7 cellular contexts compared by ENCODE assay signal in genomic region chr9:125195576-125195975, GRCh38. TPM values are rescaled to one million over a fixed set of nuclear protein-coding genes. Genes with fewer than 3 reads are reported as not detected.
DNase-seq lines count a peak whose midpoint lies in the region; TF ChIP-seq lines count a peak whose summit lies in the region.
"Not testable (repeated sequence)": the region's sequence is repeated elsewhere in the genome, so short reads cannot be mapped to it uniquely, and the experiment has no call there.

No MANE protein-coding gene starts in this region.

- peak overlapping the region in 7 of 8 donors; percentile 61 to 100 (median 92) for H3K27ac Mint-ChIP-seq in CD8-positive, alpha-beta memory T cell
- H3K27ac Mint-ChIP-seq in activated CD4-positive, alpha-beta memory T cell treated with anti-CD3 and anti-CD28 coated beads for 36 hours = peak overlapping the region; percentile 86
- peak overlapping the region; percentile 28 for H3K27ac Mint-ChIP-seq in activated naive CD4-positive, alpha-beta T cell treated with anti-CD3 and anti-CD28 coated beads, Interleukin-2, amount 10 ng/mL, durations not matched to agents 7 days and 5 days

- H3K9me3 ChIP-seq in BLaER1 treated with 17β-estradiol and CSF1 and Interleukin-3, amounts not matched to agents 10 nM and 100 nM (replicated peaks in 1 of 11); CD8-positive, alpha-beta memory T cell (ENCODE audit: low read length); NT2/D1 (ENCODE audit: insufficient read depth, low read length); effector memory CD4-positive, alpha-beta T cell (ENCODE audit: control insufficient read depth, low read length); neutrophil: not testable (repeated sequence)

- not testable (repeated sequence) for H3K36me3 ChIP-seq in BLaER1 treated with 17β-estradiol and CSF1 and Interleukin-3, amounts not matched to agents 10 nM and 100 nM; CD8-positive, alpha-beta memory T cell (ENCODE audit: insufficient read depth, low read length); NT2/D1 (ENCODE audit: insufficient read depth, insufficient read length, low read length); effector memory CD4-positive, alpha-beta T cell (ENCODE audit: control insufficient read depth, insufficient read depth, low read length); neutrophil

- DNase-seq in CD8-positive, alpha-beta memory T cell; NT2/D1 (ENCODE audit: low read depth, low spot score); activated CD4-positive, alpha-beta memory T cell treated with anti-CD3 and anti-CD28 coated beads for 36 hours; activated naive CD4-positive, alpha-beta T cell treated with anti-CD3 and anti-CD28 coated beads, Interleukin-2, amount 10 ng/mL, durations not matched to agents 7 days and 5 days; effector memory CD4-positive, alpha-beta T cell: not testable (repeated sequence)

- POLR2A ChIA-PET in CD8-positive, alpha-beta memory T cell (lab: Charles Lee) = interaction anchor here (0.7 to 1.6 kb wide), 3 partner anchors 46 to 167 kb away, joined by 3 to 21 read pairs (median 12); partner anchors contain the start of gene HSPA5
- POLR2A ChIA-PET in activated CD4-positive, alpha-beta memory T cell treated with anti-CD3 and anti-CD28 coated beads for 36 hours (lab: Charles Lee) = interaction anchor here (1.8 kb wide), 1 partner anchor 46 kb away, joined by 5 read pairs; the partner anchor contains the start of gene HSPA5

- not testable (repeated sequence) for H3K9ac ChIP-seq in BLaER1 treated with 17β-estradiol and CSF1 and Interleukin-3, amounts not matched to agents 10 nM and 100 nM
- H3K9ac ChIP-seq in NT2/D1 (ENCODE audit: insufficient read length, low read depth) = peak overlapping the region; percentile 21

- intact Hi-C loops in activated CD4-positive, alpha-beta memory T cell treated with anti-CD3 and anti-CD28 coated beads for 36 hours (cut with micrococcal nuclease) = not testable (repeated sequence)

- H3K4me3 ChIP-seq in BLaER1 treated with 17β-estradiol and CSF1 and Interleukin-3, amounts not matched to agents 10 nM and 100 nM; NT2/D1 (ENCODE audit: insufficient read length, low read depth); effector memory CD4-positive, alpha-beta T cell (ENCODE audit: insufficient read depth, low read depth, low read length, poor library complexity, severe bottlenecking); neutrophil (ENCODE audit: low read depth in 1 of 2, low read length in 1 of 2): not testable (repeated sequence)
- H3K4me3 ChIP-seq in CD8-positive, alpha-beta memory T cell (ENCODE audit: low read length) = peak overlapping the region; percentile 52

- H4K20me1 ChIP-seq in BLaER1 treated with 17β-estradiol and CSF1 and Interleukin-3, amounts not matched to agents 10 nM and 100 nM = not testable (repeated sequence)

- peak overlapping the region in 9 of 11 experiments; percentile 31 to 66 (median 51); a peak in 14 of 22 replicates for H3K4me2 ChIP-seq in BLaER1 treated with 17β-estradiol and CSF1 and Interleukin-3, amounts not matched to agents 10 nM and 100 nM

- H3K4me1 ChIP-seq in BLaER1 treated with 17β-estradiol and CSF1 and Interleukin-3, amounts not matched to agents 10 nM and 100 nM = peaks cover 17 to 53% (median 33%) of the 10 kb centered on the region in 10 experiments
- peaks cover 68% of the 10 kb centered on the region for H3K4me1 ChIP-seq in CD8-positive, alpha-beta memory T cell (ENCODE audit: insufficient read depth, low read length)
- H3K4me1 ChIP-seq in NT2/D1 (ENCODE audit: insufficient read depth, insufficient read length) = not testable (repeated sequence)
- peaks cover 53% of the 10 kb centered on the region for H3K4me1 ChIP-seq in effector memory CD4-positive, alpha-beta T cell (ENCODE audit: control insufficient read depth, insufficient read depth, low read length, poor library complexity, severe bottlenecking)
- peaks cover 32 to 42% of the 10 kb centered on the region in 2 experiments for H3K4me1 ChIP-seq in neutrophil (ENCODE audit: control insufficient read depth in 1 of 2, insufficient read depth in 1 of 2, low read depth in 1 of 2, low read length in 1 of 2)

- not testable (repeated sequence) for TF ChIP-seq CTCF in neutrophil (IDR thresholded peaks at IDR 0.05)

- H3K27me3 Mint-ChIP-seq in CD8-positive, alpha-beta memory T cell; activated CD4-positive, alpha-beta memory T cell treated with anti-CD3 and anti-CD28 coated beads for 36 hours; activated naive CD4-positive, alpha-beta T cell treated with anti-CD3 and anti-CD28 coated beads, Interleukin-2, amount 10 ng/mL, durations not matched to agents 7 days and 5 days: not testable (repeated sequence)

- peak overlapping the region; percentile 67 to 89 (median 82) for H3K4me3 Mint-ChIP-seq in CD8-positive, alpha-beta memory T cell
- not testable (repeated sequence) for H3K4me3 Mint-ChIP-seq in activated CD4-positive, alpha-beta memory T cell treated with anti-CD3 and anti-CD28 coated beads for 36 hours; activated naive CD4-positive, alpha-beta T cell treated with anti-CD3 and anti-CD28 coated beads, Interleukin-2, amount 10 ng/mL, durations not matched to agents 7 days and 5 days

- CTCF ChIA-PET in CD8-positive, alpha-beta memory T cell (lab: Charles Lee) = interaction anchor here (1.0 to 1.1 kb wide), 2 partner anchors 16 to 46 kb away, joined by 3 read pairs; no protein-coding TSS in a partner anchor
- CTCF ChIA-PET in activated CD4-positive, alpha-beta memory T cell treated with anti-CD3 and anti-CD28 coated beads for 36 hours (lab: Charles Lee) = interaction anchor here (1.4 kb wide), 1 partner anchor 64 kb away, joined by 6 read pairs; no protein-coding TSS in a partner anchor
- CTCF ChIA-PET in activated naive CD4-positive, alpha-beta T cell treated with anti-CD3 and anti-CD28 coated beads, Interleukin-2, amount 10 ng/mL, durations not matched to agents 7 days and 5 days (lab: Charles Lee) = not testable (repeated sequence)

- H3K36me3 Mint-ChIP-seq in CD8-positive, alpha-beta memory T cell; activated CD4-positive, alpha-beta memory T cell treated with anti-CD3 and anti-CD28 coated beads for 36 hours; activated naive CD4-positive, alpha-beta T cell treated with anti-CD3 and anti-CD28 coated beads, Interleukin-2, amount 10 ng/mL, durations not matched to agents 7 days and 5 days: not testable (repeated sequence)

- H3K27me3 ChIP-seq in BLaER1 treated with 17β-estradiol and CSF1 and Interleukin-3, amounts not matched to agents 10 nM and 100 nM; CD8-positive, alpha-beta memory T cell (ENCODE audit: insufficient read depth, low read length, poor library complexity, severe bottlenecking); NT2/D1 (ENCODE audit: insufficient read depth, insufficient read length); effector memory CD4-positive, alpha-beta T cell (replicated peaks; ENCODE audit: control insufficient read depth, insufficient read depth, low read length, poor library complexity, severe bottlenecking); neutrophil: not testable (repeated sequence)

- H3K4me1 Mint-ChIP-seq in CD8-positive, alpha-beta memory T cell = peaks cover 50 to 69% (median 59%) of the 10 kb centered on the region in 3 donors
- H3K4me1 Mint-ChIP-seq in activated CD4-positive, alpha-beta memory T cell treated with anti-CD3 and anti-CD28 coated beads for 36 hours (ENCODE audit: low read depth) = peaks cover 56% of the 10 kb centered on the region
- peaks cover 70% of the 10 kb centered on the region for H3K4me1 Mint-ChIP-seq in activated naive CD4-positive, alpha-beta T cell treated with anti-CD3 and anti-CD28 coated beads, Interleukin-2, amount 10 ng/mL, durations not matched to agents 7 days and 5 days

- not testable (repeated sequence) for H3K9me3 Mint-ChIP-seq in CD8-positive, alpha-beta memory T cell; activated CD4-positive, alpha-beta memory T cell treated with anti-CD3 and anti-CD28 coated beads for 36 hours; activated naive CD4-positive, alpha-beta T cell treated with anti-CD3 and anti-CD28 coated beads, Interleukin-2, amount 10 ng/mL, durations not matched to agents 7 days and 5 days

- H3K27ac ChIP-seq in BLaER1 treated with 17β-estradiol and CSF1 and Interleukin-3, amounts not matched to agents 10 nM and 100 nM = peak overlapping the region in 3 of 11 experiments; percentile 2 to 45 (median 7); a peak in 4 of 22 replicates
- H3K27ac ChIP-seq in CD8-positive, alpha-beta memory T cell (ENCODE audit: low read depth, low read length) = not testable (repeated sequence)
- peak overlapping the region; percentile 48 for H3K27ac ChIP-seq in effector memory CD4-positive, alpha-beta T cell (ENCODE audit: insufficient read depth, low read length, poor library complexity, severe bottlenecking)
- H3K27ac ChIP-seq in neutrophil = peak overlapping the region; percentile 56

RNA-seq across cellular contexts. Expression of gene RABEPK, which starts 4.8 kb away (rescaled TPM):
- total RNA-seq in CD8-positive, alpha-beta memory T cell = 10 to 100 TPM; 39.6 to 40.1 TPM
- 32.6 TPM for polyA plus RNA-seq in CD8-positive, alpha-beta memory T cell
- total RNA-seq in activated CD4-positive, alpha-beta memory T cell treated with anti-CD3 and anti-CD28 coated beads for 36 hours = 10 to 100 TPM; 20.7 to 21.9 TPM

RNA-seq across cellular contexts. Expression of gene PPP6C, which starts 6.0 kb away (rescaled TPM):
- total RNA-seq in CD8-positive, alpha-beta memory T cell = 10 to 100 TPM; 48.9 to 50.5 TPM
- polyA plus RNA-seq in CD8-positive, alpha-beta memory T cell = 56.2 TPM
- total RNA-seq in activated CD4-positive, alpha-beta memory T cell treated with anti-CD3 and anti-CD28 coated beads for 36 hours = 10 to 100 TPM; 46.7 to 47.4 TPM

RNA-seq across cellular contexts. Expression of gene HSPA5, which starts 45.6 kb away (rescaled TPM):
- 100 to 1,000 TPM; 229 to 237 TPM for total RNA-seq in CD8-positive, alpha-beta memory T cell
- polyA plus RNA-seq in CD8-positive, alpha-beta memory T cell = 251 TPM
- 100 to 1,000 TPM; 169 to 170 TPM for total RNA-seq in activated CD4-positive, alpha-beta memory T cell treated with anti-CD3 and anti-CD28 coated beads for 36 hours

RNA-seq across cellular contexts. Expression of gene SCAI, which starts 52.2 kb away (rescaled TPM):
- 1 to 10 TPM; 8.3 to 8.5 TPM for total RNA-seq in CD8-positive, alpha-beta memory T cell
- 0.72 TPM for polyA plus RNA-seq in CD8-positive, alpha-beta memory T cell
- total RNA-seq in activated CD4-positive, alpha-beta memory T cell treated with anti-CD3 and anti-CD28 coated beads for 36 hours = 10 to 100 TPM in 1 of 2 experiments, 1 to 10 TPM in 1; 9.0 to 10.8 TPM

Comparison
In these comparisons a context has a peak if more than half of its experiments do, and no peak if none do; other contexts are left out.
1. H3K27ac Mint-ChIP-seq: peak in every context shown above with its lines; median percentile 92 in CD8-positive, alpha-beta memory T cell; 86 in activated CD4-positive, alpha-beta memory T cell treated with anti-CD3 and anti-CD28 coated beads for 36 hours; 28 in activated naive CD4-positive, alpha-beta T cell treated with anti-CD3 and anti-CD28 coated beads, Interleukin-2, amount 10 ng/mL, durations not matched to agents 7 days and 5 days.